Comparison of ENCODE assay signal across 8 cellular contexts in genomic region chr1:226223786-226224244, GRCh38. TPM values are rescaled to one million over a fixed set of nuclear protein-coding genes. Genes with fewer than 3 reads are reported as not detected.
DNase-seq lines count a peak whose midpoint lies in the region; ATAC-seq, FAIRE-seq and TF ChIP-seq lines count a peak whose summit lies in the region.

No MANE protein-coding gene starts in this region.

- no peak overlapping the region for H2AK5ac ChIP-seq in neuronal stem cell (ENCODE audit: low read depth, low read length)

- CTCF ChIA-PET in RWPE1 (lab: Yijun Ruan, JAX): interaction anchor here (1.0 kb wide), 1 partner anchor 23 kb away, joined by 3 read pairs; no protein-coding TSS in a partner anchor

- ATAC-seq in HG02938 (IDR thresholded peaks at IDR 0.05; ENCODE audit: unreplicated experiment): peak; percentile 73

- peak overlapping the region; percentile 88 for H3K27ac Mint-ChIP-seq in endodermal cell

- H3K4me1 ChIP-seq in endodermal cell (ENCODE audit: control insufficient read depth, insufficient read depth, low read length) (peaks cover 10% of the 10 kb centered on the region), neuronal stem cell (ENCODE audit: control insufficient read depth in 2 of 2, insufficient read depth in 1 of 2, low read depth in 1 of 2, low read length in 2 of 2) (peaks cover 0 to 2% of the 10 kb centered on the region in 2 donors)

- H3K27ac ChIP-seq in RWPE1 (no peak overlapping the region), endodermal cell (ENCODE audit: low read depth, low read length) (no peak overlapping the region), neuronal stem cell (replicated peaks; ENCODE audit: low read length) (no peak overlapping the region)

- H3K4me2 ChIP-seq in neuronal stem cell (ENCODE audit: insufficient read depth, low read length, poor library complexity, severe bottlenecking): peak overlapping the region; percentile 93

- no peak overlapping the region for H2BK12ac ChIP-seq in neuronal stem cell (ENCODE audit: low read length)

- DNase-seq in AG20443 (ENCODE audit: low spot score): peak; percentile 47
- peak; percentile 30 for DNase-seq in GM18507 (ENCODE audit: extremely low spot score, insufficient read length, low read depth)
- DNase-seq in RWPE1 (ENCODE audit: low spot score): peak; percentile 43
- DNase-seq in endodermal cell: peak; percentile 81
- DNase-seq in neuronal stem cell (ENCODE audit: low spot score): peak; percentile 38
- no peak for DNase-seq in T1000 (lab: John Stamatoyannopoulos, UW)
- DNase-seq in DMS114 treated with DMSO at 0.1 percent for 48 hours (lab: John Stamatoyannopoulos, UW; ENCODE audit: unreplicated experiment): no peak

- H2BK5ac ChIP-seq in neuronal stem cell (ENCODE audit: low read length): no peak overlapping the region

- FAIRE-seq in GM18507 (lab: Jason Lieb, UNC): peak; percentile 29

- peak overlapping the region; percentile 82 for H3K14ac ChIP-seq in neuronal stem cell (ENCODE audit: low read length)

- WGBS in endodermal cell (ENCODE audit: insufficient coverage in 1 of 2, insufficient read length in 1 of 2), 2 experiments: 1 to 7% methylated on average over 22 to 55 of the region's 55 CpGs
- WGBS in neuronal stem cell (ENCODE audit: extremely low coverage in 2 of 2, insufficient read length in 2 of 2, insufficient replicate concordance in 1 of 2), 2 donors: no CpG with 5 or more reads among the region's 55 CpGs

- H3K9me3 ChIP-seq in endodermal cell (ENCODE audit: control insufficient read depth, low read length) (no peaks in the 10 kb centered on the region), neuronal stem cell (replicated peaks in 1 of 2; ENCODE audit: control insufficient read depth in 2 of 2, insufficient read depth in 1 of 2, low read depth in 1 of 2, low read length in 2 of 2) (no peaks in the 10 kb centered on the region)

- H3K27me3 ChIP-seq in endodermal cell (ENCODE audit: control insufficient read depth, insufficient read depth, low read length, poor library complexity, severe bottlenecking): no peaks in the 10 kb centered on the region
- peaks cover 0 to 38% (median 21%) of the 10 kb centered on the region in 3 experiments for H3K27me3 ChIP-seq in neuronal stem cell (ENCODE audit: control insufficient read depth in 3 of 3, insufficient read depth in 3 of 3, low read depth in 1 of 3, low read length in 3 of 3)

- H3K27me3 Mint-ChIP-seq in endodermal cell (ENCODE audit: insufficient read depth): no peaks in the 10 kb centered on the region

- H3K36me3 ChIP-seq in endodermal cell (ENCODE audit: control insufficient read depth, insufficient read depth, low read length) (peaks cover 29% of the 10 kb centered on the region), neuronal stem cell (replicated peaks in 1 of 2; ENCODE audit: control insufficient read depth in 2 of 2, insufficient read depth in 2 of 2, low read length in 2 of 2) (no peaks in the 10 kb centered on the region)

- no peak overlapping the region for H3K4ac ChIP-seq in neuronal stem cell (ENCODE audit: low read length)

- H2AFZ ChIP-seq in neuronal stem cell (ENCODE audit: low read length): peak overlapping the region; percentile 100

- peaks cover 39% of the 10 kb centered on the region for H3K4me1 Mint-ChIP-seq in endodermal cell

- H3K18ac ChIP-seq in neuronal stem cell (ENCODE audit: low read length): peak overlapping the region; percentile 94

- H3K9me3 Mint-ChIP-seq in endodermal cell: no peaks in the 10 kb centered on the region

- H3K36me3 Mint-ChIP-seq in endodermal cell (ENCODE audit: low read depth): peaks cover 14% of the 10 kb centered on the region

- peak overlapping the region; percentile 95 for H3K9ac ChIP-seq in endodermal cell (ENCODE audit: extremely low read depth, low read length, poor library complexity, severe bottlenecking)
- H3K9ac ChIP-seq in neuronal stem cell (ENCODE audit: low read depth, low read length, poor library complexity): peak overlapping the region; percentile 86

- peak overlapping the region; percentile 48 for H4K8ac ChIP-seq in neuronal stem cell (ENCODE audit: low read depth, low read length)

- peak overlapping the region; percentile 58 for H2BK15ac ChIP-seq in neuronal stem cell (ENCODE audit: low read length)

- H3K4me3 Mint-ChIP-seq in endodermal cell: peak overlapping the region; percentile 84

- TF ChIP-seq CTCF in RWPE1 (conservative IDR thresholded peaks at IDR 0.05; ENCODE audit: low read depth) (no peak; the same call in 1 of the 2 replicates), endodermal cell (conservative IDR thresholded peaks at IDR 0.05) (peak; percentile 49)

- peak overlapping the region; percentile 100 for H3K23ac ChIP-seq in neuronal stem cell (ENCODE audit: low read depth, low read length, poor library complexity)

- no peaks in the 10 kb centered on the region for H3K79me1 ChIP-seq in neuronal stem cell (ENCODE audit: low read depth, low read length)

- H3K4me3 ChIP-seq in endodermal cell (ENCODE audit: low read length) (peak overlapping the region; percentile 92), neuronal stem cell (ENCODE audit: low read length in 2 of 2) (peak overlapping the region; percentile 59 to 93)

- no peak overlapping the region for H4K91ac ChIP-seq in neuronal stem cell (ENCODE audit: low read depth, low read length, poor library complexity)

- POLR2A ChIA-PET in RWPE1 (lab: Yijun Ruan, JAX; ENCODE audit: low non-redundant PET): no interaction called here

- H2BK120ac ChIP-seq in neuronal stem cell (ENCODE audit: low read depth, low read length): no peak overlapping the region

RNA-seq across cellular contexts. Expression of gene MIXL1, which starts 0.4 kb away (rescaled TPM):
- total RNA-seq in endodermal cell: 10 to 100 TPM; 16.8 to 86.3 TPM
- polyA plus RNA-seq in endodermal cell (2013, experiment 1 of 2): 41.3 TPM
- polyA plus RNA-seq in endodermal cell (2013, experiment 2 of 2): 48.9 TPM
- polyA plus RNA-seq in neuronal stem cell (2013, experiment 1 of 2): 0.13 TPM
- polyA plus RNA-seq in neuronal stem cell (2013, experiment 2 of 2): 0.17 TPM

RNA-seq across cellular contexts. Expression of gene ACBD3, which starts 37.3 kb away (rescaled TPM):
- 10 to 100 TPM; 34.8 to 48.0 TPM for total RNA-seq in endodermal cell
- polyA plus RNA-seq in endodermal cell (2013, experiment 1 of 2): 22.3 TPM
- 24.1 TPM for polyA plus RNA-seq in endodermal cell (2013, experiment 2 of 2)
- polyA plus RNA-seq in neuronal stem cell (2013, experiment 1 of 2): 17.2 TPM
- polyA plus RNA-seq in neuronal stem cell (2013, experiment 2 of 2): 17.4 TPM

Comparison
In these comparisons a context has a peak if more than half of its experiments do, and no peak if none do; other contexts are left out.
1. DNase-seq: peak in AG20443 (single experiment), GM18507 (single experiment), RWPE1 (single experiment), endodermal cell (single experiment) and neuronal stem cell (single experiment); none in T1000 (single experiment) and DMS114 treated with DMSO at 0.1 percent for 48 hours (single experiment).